9 cellular contexts compared by ENCODE assay signal in genomic region chr10:35462491-35462934, GRCh38.
A peak's percentile ranks its signal among the peaks of the same experiment; 100 is the strongest.
DNase-seq lines count a peak whose midpoint lies in the region; ATAC-seq, FAIRE-seq and TF ChIP-seq lines count a peak whose summit lies in the region.
"Had no signal": no experiment of that assay in that cellular context is flagged by ENCODE, and none has a peak within 500 bp of the region (broad histone marks: within the 10 kb centered on the region; RNA-seq: fewer than 3 reads in every experiment).

No MANE protein-coding gene starts in this region.

- TF ChIP-seq POLR2A in testis (IDR thresholded peaks at IDR 0.05), result no peak

- peak overlapping the region; percentile 0 for H3K4me3 ChIP-seq in CD4-positive, CD25-positive, alpha-beta regulatory T cell (ENCODE audit: low read depth, low read length)
- H3K4me3 ChIP-seq in testis, result no peak overlapping the region

- ATAC-seq in CD4-positive, CD25-positive, alpha-beta regulatory T cell (ENCODE audit: low read depth in 2 of 2), result peak in 1 of 2 donors; percentile 35
- peak; percentile 90 for ATAC-seq in HG03442 (IDR thresholded peaks at IDR 0.05; ENCODE audit: unreplicated experiment)

- intact Hi-C loops in testis (cut with DNase I; ENCODE audit: low total_unique reads), result no loop called here

- DNase-seq in CD4-positive, CD25-positive, alpha-beta regulatory T cell, result peak in 1 of 3 donors; percentile 77
- peak; percentile 37 for DNase-seq in GM20000 (ENCODE audit: low spot score)
- DNase-seq in endothelial cell (ENCODE audit: low spot score), result no peak
- DNase-seq in GOT3 (lab: John Stamatoyannopoulos, UW), result no peak
- DNase-seq in HTR-8/SVneo (ENCODE audit: insufficient read length, low spot score), result no peak
- DNase-seq in GF-D8 (lab: John Stamatoyannopoulos, UW), result no peak
- no peak for DNase-seq in testis

- H3K4me1 Mint-ChIP-seq in CD4-positive, CD25-positive, alpha-beta regulatory T cell, result peaks cover 25 to 59% (median 47%) of the 10 kb centered on the region in 4 donors
- peaks cover 43% of the 10 kb centered on the region for H3K4me1 Mint-ChIP-seq in endothelial cell (ENCODE audit: unreplicated experiment)

- H3K36me3 ChIP-seq in CD4-positive, CD25-positive, alpha-beta regulatory T cell (ENCODE audit: control insufficient read depth, insufficient read depth, low read length), result no peaks in the 10 kb centered on the region
- no peaks in the 10 kb centered on the region for H3K36me3 ChIP-seq in testis (ENCODE audit: low read depth, missing control alignments)

- peak overlapping the region; percentile 83 to 94 (median 84) for H3K27ac Mint-ChIP-seq in CD4-positive, CD25-positive, alpha-beta regulatory T cell
- H3K27ac Mint-ChIP-seq in endothelial cell (ENCODE audit: unreplicated experiment), result peak overlapping the region; percentile 52

- peak overlapping the region in 3 of 4 donors; percentile 3 to 59 (median 26) for H3K4me3 Mint-ChIP-seq in CD4-positive, CD25-positive, alpha-beta regulatory T cell
- no peak overlapping the region for H3K4me3 Mint-ChIP-seq in endothelial cell (ENCODE audit: unreplicated experiment)

- FAIRE-seq in HTR-8/SVneo (lab: Jason Lieb, UNC), result no peak
- FAIRE-seq: G401.6 had no signal

- no peak for TF ChIP-seq CTCF in GM20000 (IDR thresholded peaks at IDR 0.05; ENCODE audit: extremely low read depth, missing control alignments)
- no peak for TF ChIP-seq CTCF in endothelial cell (IDR thresholded peaks at IDR 0.05; ENCODE audit: unreplicated experiment)
- TF ChIP-seq CTCF in testis (IDR thresholded peaks at IDR 0.05), result no peak

- no peaks in the 10 kb centered on the region for H3K36me3 Mint-ChIP-seq in CD4-positive, CD25-positive, alpha-beta regulatory T cell
- peaks cover 10% of the 10 kb centered on the region for H3K36me3 Mint-ChIP-seq in endothelial cell (ENCODE audit: low read depth, unreplicated experiment)

- H3K9me3 Mint-ChIP-seq in CD4-positive, CD25-positive, alpha-beta regulatory T cell, result no peaks in the 10 kb centered on the region
- H3K9me3 Mint-ChIP-seq in endothelial cell (ENCODE audit: unreplicated experiment), result no peaks in the 10 kb centered on the region

- 74 to 76% methylated on average over 3 to 5 of the region's 5 CpGs for WGBS in testis, 2 donors

- H3K4me1 ChIP-seq in CD4-positive, CD25-positive, alpha-beta regulatory T cell (ENCODE audit: control insufficient read depth, insufficient read depth, low read length, poor library complexity, severe bottlenecking), result peaks cover 44% of the 10 kb centered on the region
- peaks cover 11% of the 10 kb centered on the region for H3K4me1 ChIP-seq in testis

- no peaks in the 10 kb centered on the region for H3K27me3 Mint-ChIP-seq in CD4-positive, CD25-positive, alpha-beta regulatory T cell
- H3K27me3 Mint-ChIP-seq in endothelial cell (ENCODE audit: unreplicated experiment), result no peaks in the 10 kb centered on the region

- no peaks in the 10 kb centered on the region for H3K27me3 ChIP-seq in CD4-positive, CD25-positive, alpha-beta regulatory T cell (ENCODE audit: control insufficient read depth, insufficient read depth, low read length)
- no peaks in the 10 kb centered on the region for H3K27me3 ChIP-seq in testis

- no peak overlapping the region for H3K27ac ChIP-seq in CD4-positive, CD25-positive, alpha-beta regulatory T cell (ENCODE audit: insufficient read depth, low read length, poor library complexity, severe bottlenecking)
- H3K27ac ChIP-seq in testis, result no peak overlapping the region

- H3K9me3 ChIP-seq in CD4-positive, CD25-positive, alpha-beta regulatory T cell (ENCODE audit: control insufficient read depth in 2 of 2, low read length in 2 of 2), result no peaks in the 10 kb centered on the region
- no peaks in the 10 kb centered on the region for H3K9me3 ChIP-seq in testis
